In genomic region chr14:59148334-59148900, GRCh38 we compare ENCODE assay signal across 13 cellular contexts. TPM values are rescaled to one million over a fixed set of nuclear protein-coding genes. Genes with fewer than 3 reads are reported as not detected.
A peak's percentile ranks its signal among the peaks of the same experiment; 100 is the strongest.
DNase-seq lines count a peak whose midpoint lies in the region; ATAC-seq and TF ChIP-seq lines count a peak whose summit lies in the region.
"Had no signal": no experiment of that assay in that cellular context is flagged by ENCODE, and none has a peak within 500 bp of the region (broad histone marks: within the 10 kb centered on the region; RNA-seq: fewer than 3 reads in every experiment).

No MANE protein-coding gene starts in this region.

- H3K9ac ChIP-seq in endodermal cell (ENCODE audit: extremely low read depth, low read length, poor library complexity, severe bottlenecking) = no peak overlapping the region

- ATAC-seq in GM18511 (IDR thresholded peaks at IDR 0.05; ENCODE audit: unreplicated experiment) = peak; percentile 66
- peak; percentile 71 for ATAC-seq in GM21619 (IDR thresholded peaks at IDR 0.05; ENCODE audit: unreplicated experiment)
- peak; percentile 68 for ATAC-seq in HG03378 (IDR thresholded peaks at IDR 0.05; ENCODE audit: unreplicated experiment)
- ATAC-seq: activated naive CD8-positive, alpha-beta T cell treated with anti-CD3 and anti-CD28 coated beads, Interleukin-2, amount 50 U/mL, for 24 hours had no signal

- no peak overlapping the region for H3K27ac ChIP-seq in endodermal cell (ENCODE audit: low read depth, low read length)
- H3K27ac ChIP-seq: C4-2B, neutrophil, VCaP had no signal

- TF ChIP-seq CTCF in brain (conservative IDR thresholded peaks at IDR 0.05) (no peak), endodermal cell (conservative IDR thresholded peaks at IDR 0.05) (no peak), glutamatergic neuron (IDR thresholded peaks at IDR 0.05; ENCODE audit: partially characterized antibody, unreplicated experiment) (no peak)

- H3K27me3 ChIP-seq in endodermal cell (ENCODE audit: control insufficient read depth, insufficient read depth, low read length, poor library complexity, severe bottlenecking) = no peaks in the 10 kb centered on the region
- H3K27me3 ChIP-seq: neutrophil had no signal

- H3K4me1 ChIP-seq in endodermal cell (ENCODE audit: control insufficient read depth, insufficient read depth, low read length) = peaks cover 3% of the 10 kb centered on the region

- H3K27ac Mint-ChIP-seq in brain = peak overlapping the region in 3 of 5 experiments; percentile 9 to 19 (median 19)
- H3K27ac Mint-ChIP-seq in endodermal cell = no peak overlapping the region
- H3K27ac Mint-ChIP-seq in glutamatergic neuron (ENCODE audit: unreplicated experiment) = no peak overlapping the region
- H3K27ac Mint-ChIP-seq: activated naive CD8-positive, alpha-beta T cell treated with anti-CD3 and anti-CD28 coated beads, Interleukin-2, amount 50 U/mL, for 24 hours had no signal

- H3K36me3 Mint-ChIP-seq in brain (no peaks in the 10 kb centered on the region), endodermal cell (ENCODE audit: low read depth) (no peaks in the 10 kb centered on the region), glutamatergic neuron (ENCODE audit: unreplicated experiment) (peaks cover 5% of the 10 kb centered on the region)

- H3K4me3 Mint-ChIP-seq in brain (no peak overlapping the region), endodermal cell (no peak overlapping the region), glutamatergic neuron (ENCODE audit: unreplicated experiment) (no peak overlapping the region)
- H3K4me3 Mint-ChIP-seq: activated naive CD8-positive, alpha-beta T cell treated with anti-CD3 and anti-CD28 coated beads, Interleukin-2, amount 50 U/mL, for 24 hours had no signal

- H3K9me3 Mint-ChIP-seq in brain (peaks cover 0 to 2% (median 0%) of the 10 kb centered on the region in 5 experiments), endodermal cell (no peaks in the 10 kb centered on the region), glutamatergic neuron (ENCODE audit: unreplicated experiment) (no peaks in the 10 kb centered on the region)
- H3K9me3 Mint-ChIP-seq: activated naive CD8-positive, alpha-beta T cell treated with anti-CD3 and anti-CD28 coated beads, Interleukin-2, amount 50 U/mL, for 24 hours had no signal

- H3K4me1 Mint-ChIP-seq in brain (peaks cover 30% of the 10 kb centered on the region), endodermal cell (peaks cover 2% of the 10 kb centered on the region), glutamatergic neuron (ENCODE audit: low read depth, unreplicated experiment) (peaks cover 4% of the 10 kb centered on the region)

- WGBS in endodermal cell (ENCODE audit: insufficient coverage in 1 of 2, insufficient read length in 1 of 2), 2 experiments = 83 to 87% methylated on average over 1 to 4 of the region's 4 CpGs

- H3K27me3 Mint-ChIP-seq in brain (peaks cover 3% of the 10 kb centered on the region), endodermal cell (ENCODE audit: insufficient read depth) (no peaks in the 10 kb centered on the region), glutamatergic neuron (ENCODE audit: unreplicated experiment) (peaks cover 2% of the 10 kb centered on the region)
- H3K27me3 Mint-ChIP-seq: activated naive CD8-positive, alpha-beta T cell treated with anti-CD3 and anti-CD28 coated beads, Interleukin-2, amount 50 U/mL, for 24 hours had no signal

- no peaks in the 10 kb centered on the region for H3K36me3 ChIP-seq in endodermal cell (ENCODE audit: control insufficient read depth, insufficient read depth, low read length)
- H3K36me3 ChIP-seq: neutrophil had no signal

- DNase-seq in activated CD4-positive, CD25-positive, alpha-beta regulatory T cell (lab: John Stamatoyannopoulos, UW) = no peak
- DNase-seq in endodermal cell (no peak), COR-L47 (lab: John Stamatoyannopoulos, UW) (no peak), glutamatergic neuron (no peak)
- DNase-seq: activated naive CD8-positive, alpha-beta T cell treated with anti-CD3 and anti-CD28 coated beads, Interleukin-2, amount 50 U/mL, for 24 hours had no signal

- no peak overlapping the region for H3K4me3 ChIP-seq in endodermal cell (ENCODE audit: low read length)
- H3K4me3 ChIP-seq: lung had no signal

- H3K9me3 ChIP-seq in endodermal cell (ENCODE audit: control insufficient read depth, low read length) = no peaks in the 10 kb centered on the region
- H3K9me3 ChIP-seq: neutrophil had no signal

RNA-seq across cellular contexts. Expression of gene DAAM1, which starts 40.0 kb away (rescaled TPM):
- polyA plus RNA-seq in brain (ENCODE audit: insufficient read depth, low read depth, low replicate concordance) = 15.6 TPM
- total RNA-seq in endodermal cell (10 to 100 TPM; 94.0 to 99.4 TPM), glutamatergic neuron (ENCODE audit: unreplicated experiment) (146 TPM)
- 59.1 TPM for polyA plus RNA-seq in endodermal cell (2013, experiment 1 of 2)
- polyA plus RNA-seq in endodermal cell (2013, experiment 2 of 2) = 56.3 TPM

Comparison
In these comparisons a context has a peak if more than half of its experiments do, and no peak if none do; other contexts are left out.
1. H3K27ac Mint-ChIP-seq: peak in brain (3 of 5); none in endodermal cell (single experiment) and glutamatergic neuron (single experiment).
2. Peak in every context shown above with its lines, with median percentiles within 50 percentile points of each other: ATAC-seq.